10 cellular contexts compared by ENCODE assay signal in genomic region chr4:25158817-25159216, GRCh38. TPM values are rescaled to one million over a fixed set of nuclear protein-coding genes. Genes with fewer than 3 reads are reported as not detected.
DNase-seq lines count a peak whose midpoint lies in the region; ATAC-seq lines count a peak whose summit lies in the region.
"Had no signal": no experiment of that assay in that cellular context is flagged by ENCODE, and none has a peak within 500 bp of the region (broad histone marks: within the 10 kb centered on the region; RNA-seq: fewer than 3 reads in every experiment).

No MANE protein-coding gene starts in this region.

- H3K27me3 Mint-ChIP-seq in activated T-helper 2 cell treated with anti-CD3 and anti-CD28 coated beads, Interferon-gamma antibody, Interleukin-2, Interleukin-4, amounts not matched to agents 10 μg/mL and 5 μg/mL and 100 μg/mL, durations not matched to agents 14 hours and 24 hours and 36 hours (ENCODE audit: low read depth), result no peaks in the 10 kb centered on the region
- no peaks in the 10 kb centered on the region for H3K27me3 Mint-ChIP-seq in natural killer cell treated with Interleukin-12 subunit alpha and Interleukin-12 subunit beta and Interleukin-15 and Interleukin-18, amount 100 ng/mL, for 72 hours

- no peak for ATAC-seq in natural killer cell treated with Interleukin-12 subunit alpha and Interleukin-12 subunit beta and Interleukin-15 and Interleukin-18, amount 100 ng/mL, for 72 hours
- ATAC-seq in HG03039 (IDR thresholded peaks at IDR 0.05; ENCODE audit: unreplicated experiment), result no peak

- H3K9me3 Mint-ChIP-seq in activated T-helper 2 cell treated with anti-CD3 and anti-CD28 coated beads, Interferon-gamma antibody, Interleukin-2, Interleukin-4, amounts not matched to agents 10 μg/mL and 5 μg/mL and 100 μg/mL, durations not matched to agents 14 hours and 24 hours and 36 hours, result no peaks in the 10 kb centered on the region
- H3K9me3 Mint-ChIP-seq in natural killer cell treated with Interleukin-12 subunit alpha and Interleukin-12 subunit beta and Interleukin-15 and Interleukin-18, amount 100 ng/mL, for 72 hours, result no peaks in the 10 kb centered on the region

- peak overlapping the region; percentile 87 for H3K27ac ChIP-seq in KOPT-K1 (ENCODE audit: low read depth, low read length, poor library complexity, severe bottlenecking)

- peaks cover 24% of the 10 kb centered on the region for H3K36me3 Mint-ChIP-seq in activated T-helper 2 cell treated with anti-CD3 and anti-CD28 coated beads, Interferon-gamma antibody, Interleukin-2, Interleukin-4, amounts not matched to agents 10 μg/mL and 5 μg/mL and 100 μg/mL, durations not matched to agents 14 hours and 24 hours and 36 hours (ENCODE audit: low read depth)
- H3K36me3 Mint-ChIP-seq in natural killer cell treated with Interleukin-12 subunit alpha and Interleukin-12 subunit beta and Interleukin-15 and Interleukin-18, amount 100 ng/mL, for 72 hours, result peaks cover 5% of the 10 kb centered on the region

- H3K4me3 Mint-ChIP-seq in activated T-helper 2 cell treated with anti-CD3 and anti-CD28 coated beads, Interferon-gamma antibody, Interleukin-2, Interleukin-4, amounts not matched to agents 10 μg/mL and 5 μg/mL and 100 μg/mL, durations not matched to agents 14 hours and 24 hours and 36 hours (ENCODE audit: low read depth), result peak overlapping the region; percentile 92
- H3K4me3 Mint-ChIP-seq in natural killer cell treated with Interleukin-12 subunit alpha and Interleukin-12 subunit beta and Interleukin-15 and Interleukin-18, amount 100 ng/mL, for 72 hours, result peak overlapping the region; percentile 98

- H3K9me3 ChIP-seq in KOPT-K1 (ENCODE audit: insufficient read depth, low read length, poor library complexity, severe bottlenecking), result no peaks in the 10 kb centered on the region
- H3K9me3 ChIP-seq: adrenal gland had no signal

- peaks cover 29% of the 10 kb centered on the region for H3K4me1 Mint-ChIP-seq in activated T-helper 2 cell treated with anti-CD3 and anti-CD28 coated beads, Interferon-gamma antibody, Interleukin-2, Interleukin-4, amounts not matched to agents 10 μg/mL and 5 μg/mL and 100 μg/mL, durations not matched to agents 14 hours and 24 hours and 36 hours (ENCODE audit: low read depth)
- peaks cover 26 to 37% of the 10 kb centered on the region in 2 donors for H3K4me1 Mint-ChIP-seq in natural killer cell treated with Interleukin-12 subunit alpha and Interleukin-12 subunit beta and Interleukin-15 and Interleukin-18, amount 100 ng/mL, for 72 hours (ENCODE audit: low read depth in 2 of 2)

- intact Hi-C loops in activated T-helper 2 cell treated with anti-CD3 and anti-CD28 coated beads, Interferon-gamma antibody, Interleukin-2, Interleukin-4, amounts not matched to agents 10 μg/mL and 5 μg/mL and 100 μg/mL, durations not matched to agents 14 hours and 24 hours and 36 hours (cut with micrococcal nuclease), result no loop called here

- H3K27ac Mint-ChIP-seq in activated T-helper 2 cell treated with anti-CD3 and anti-CD28 coated beads, Interferon-gamma antibody, Interleukin-2, Interleukin-4, amounts not matched to agents 10 μg/mL and 5 μg/mL and 100 μg/mL, durations not matched to agents 14 hours and 24 hours and 36 hours, result peak overlapping the region; percentile 90
- H3K27ac Mint-ChIP-seq in natural killer cell treated with Interleukin-12 subunit alpha and Interleukin-12 subunit beta and Interleukin-15 and Interleukin-18, amount 100 ng/mL, for 72 hours, result peak overlapping the region; percentile 97 to 99

- H3K36me3 ChIP-seq in KOPT-K1 (ENCODE audit: insufficient read depth, low read length), result peaks cover 17% of the 10 kb centered on the region
- H3K36me3 ChIP-seq: adrenal gland had no signal

- DNase-seq in NCI-H2081 (lab: John Stamatoyannopoulos, UW), result peak; percentile 21 to 67
- no peak for DNase-seq in NCI-H2081 treated with DMSO at 0.1 percent for 48 hours (lab: John Stamatoyannopoulos, UW)
- no peak for DNase-seq in activated T-helper 2 cell treated with anti-CD3 and anti-CD28 coated beads, Interferon-gamma antibody, Interleukin-2, Interleukin-4, amounts not matched to agents 10 μg/mL and 5 μg/mL and 100 μg/mL, durations not matched to agents 14 hours and 24 hours and 36 hours (ENCODE audit: low spot score)
- no peak for DNase-seq in natural killer cell treated with Interleukin-12 subunit alpha and Interleukin-12 subunit beta and Interleukin-15 and Interleukin-18, amount 100 ng/mL, for 72 hours (ENCODE audit: low spot score)
- DNase-seq in C1 segment of cervical spinal cord (lab: John Stamatoyannopoulos, UW), result no peak
- no peak for DNase-seq in germinal center (ENCODE audit: low spot score)
- DNase-seq: NCI-H82 had no signal

RNA-seq across cellular contexts. Expression of gene SEPSECS, which starts 1.4 kb away (rescaled TPM):
- 13.4 TPM in 2 replicates for total RNA-seq in activated T-helper 2 cell treated with anti-CD3 and anti-CD28 coated beads, Interferon-gamma antibody, Interleukin-2, Interleukin-4, amounts not matched to agents 10 μg/mL and 5 μg/mL and 100 μg/mL, durations not matched to agents 14 hours and 24 hours and 36 hours
- 10 to 100 TPM; 11.3 to 11.7 TPM for total RNA-seq in natural killer cell treated with Interleukin-12 subunit alpha and Interleukin-12 subunit beta and Interleukin-15 and Interleukin-18, amount 100 ng/mL, for 72 hours

Comparison
In these comparisons a context has a peak if more than half of its experiments do, and no peak if none do; other contexts are left out.
1. DNase-seq: peak in NCI-H2081 (2 of 2); none in NCI-H2081 treated with DMSO at 0.1 percent for 48 hours (single experiment), activated T-helper 2 cell treated with anti-CD3 and anti-CD28 coated beads, Interferon-gamma antibody, Interleukin-2, Interleukin-4, amounts not matched to agents 10 μg/mL and 5 μg/mL and 100 μg/mL, durations not matched to agents 14 hours and 24 hours and 36 hours (single experiment), natural killer cell treated with Interleukin-12 subunit alpha and Interleukin-12 subunit beta and Interleukin-15 and Interleukin-18, amount 100 ng/mL, for 72 hours (single experiment), C1 segment of cervical spinal cord (0 of 14) and germinal center (single experiment).